Comparison of ENCODE assay signal across 9 cellular contexts in the genomic region with DNA sequence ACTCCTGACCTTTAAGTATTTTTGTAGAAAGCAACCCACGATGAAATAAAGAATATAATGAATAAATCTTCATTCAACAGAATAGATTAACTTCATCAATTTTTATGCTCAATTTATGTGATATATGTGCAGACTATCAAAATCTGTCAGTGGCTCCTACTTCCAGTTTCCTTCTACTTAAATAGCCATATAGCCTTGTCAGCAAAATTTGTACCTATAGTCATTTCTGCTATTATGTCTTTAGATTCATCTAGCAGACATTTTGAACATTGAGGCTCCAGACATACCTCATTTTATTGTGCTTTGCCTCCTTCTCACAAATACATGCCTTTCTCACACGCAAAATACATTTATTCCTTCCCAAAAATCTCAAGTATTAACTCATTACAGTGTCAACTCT.
"Had no signal": no experiment of that assay in that cellular context is flagged by ENCODE, and none has a peak within 500 bp of the region (broad histone marks: within the 10 kb centered on the region; RNA-seq: fewer than 3 reads in every experiment).

No MANE protein-coding gene starts in this region.

- H2AFZ ChIP-seq: GM23248 had no signal

- H3K4me3 ChIP-seq: GM23248 had no signal

- H3K27ac Mint-ChIP-seq: H9 had no signal

- H3K27ac ChIP-seq: GM23248, KMS-11 had no signal

- FAIRE-seq: H54, HTR-8/SVneo had no signal

- H3K4me3 Mint-ChIP-seq: H9 had no signal

- H3K4me2 ChIP-seq: KMS-11 had no signal

- DNase-seq: GM23248, GOT3, H9, HCEC 1CT, Karpas-422, KBM-7 had no signal

- H3K9ac ChIP-seq: GM23248, KMS-11 had no signal
